9 cellular contexts compared by ENCODE assay signal in genomic region chr15:90097475-90097874, GRCh38. TPM values are rescaled to one million over a fixed set of nuclear protein-coding genes. Genes with fewer than 3 reads are reported as not detected.
A peak's percentile ranks its signal among the peaks of the same experiment; 100 is the strongest.
DNase-seq lines count a peak whose midpoint lies in the region; ATAC-seq, FAIRE-seq and TF ChIP-seq lines count a peak whose summit lies in the region.
"Had no signal": no experiment of that assay in that cellular context is flagged by ENCODE, and none has a peak within 500 bp of the region (broad histone marks: within the 10 kb centered on the region; RNA-seq: fewer than 3 reads in every experiment).

No MANE protein-coding gene starts in this region.

- DNase-seq in CD4-positive, CD25-positive, alpha-beta regulatory T cell, result peak; percentile 41 to 95 (median 82)
- DNase-seq in Karpas-422 (peak; percentile 92), NCI-H2171 treated with DMSO at 0.1 percent for 48 hours (lab: John Stamatoyannopoulos, UW) (no peak), midbrain (lab: John Stamatoyannopoulos, UW) (no peak), urothelium cell line (ENCODE audit: low spot score) (no peak)
- DNase-seq in activated T-helper 9 cell treated with anti-CD3 and anti-CD28 coated beads, Interleukin-2, amount 50 U/mL, for 16 hours (ENCODE audit: low read depth), result peak; percentile 37

- H3K4me3 Mint-ChIP-seq in CD4-positive, CD25-positive, alpha-beta regulatory T cell, result peak overlapping the region; percentile 53 to 80 (median 78)

- no peaks in the 10 kb centered on the region for H3K36me3 Mint-ChIP-seq in CD4-positive, CD25-positive, alpha-beta regulatory T cell

- no peak for TF ChIP-seq CTCF in neutrophil (IDR thresholded peaks at IDR 0.05)

- ATAC-seq in CD4-positive, CD25-positive, alpha-beta regulatory T cell (ENCODE audit: low read depth in 2 of 2), result peak; percentile 75 to 76
- ATAC-seq in GM21390 (IDR thresholded peaks at IDR 0.05; ENCODE audit: unreplicated experiment), result peak; percentile 57

- H3K27ac Mint-ChIP-seq in CD4-positive, CD25-positive, alpha-beta regulatory T cell, result peak overlapping the region; percentile 96 to 99 (median 98)

- peaks cover 52% of the 10 kb centered on the region for H3K79me2 ChIP-seq in Karpas-422 (ENCODE audit: low read length)

- H3K9me2 ChIP-seq in Karpas-422 (replicated peaks; ENCODE audit: insufficient read depth, low read length), result no peaks in the 10 kb centered on the region

- peaks cover 66% of the 10 kb centered on the region for H3K4me1 ChIP-seq in CD4-positive, CD25-positive, alpha-beta regulatory T cell (ENCODE audit: control insufficient read depth, insufficient read depth, low read length, poor library complexity, severe bottlenecking)
- peaks cover 68% of the 10 kb centered on the region for H3K4me1 ChIP-seq in Karpas-422 (ENCODE audit: low read length)
- H3K4me1 ChIP-seq in neutrophil (ENCODE audit: control insufficient read depth in 1 of 2, insufficient read depth in 1 of 2, low read depth in 1 of 2, low read length in 1 of 2), result peaks cover 28 to 29% of the 10 kb centered on the region in 2 experiments

- H3K36me3 ChIP-seq in CD4-positive, CD25-positive, alpha-beta regulatory T cell (ENCODE audit: control insufficient read depth, insufficient read depth, low read length), result no peaks in the 10 kb centered on the region
- H3K36me3 ChIP-seq in Karpas-422 (ENCODE audit: insufficient read depth, low read length) (no peaks in the 10 kb centered on the region), neutrophil (no peaks in the 10 kb centered on the region)

- peak overlapping the region; percentile 89 for H3K9ac ChIP-seq in Karpas-422 (ENCODE audit: low read length)

- no peaks in the 10 kb centered on the region for H3K9me3 ChIP-seq in CD4-positive, CD25-positive, alpha-beta regulatory T cell (ENCODE audit: control insufficient read depth in 2 of 2, low read length in 2 of 2)
- H3K9me3 ChIP-seq in Karpas-422 (ENCODE audit: low read length) (no peaks in the 10 kb centered on the region), neutrophil (no peaks in the 10 kb centered on the region)

- peak overlapping the region; percentile 89 for H3K4me2 ChIP-seq in Karpas-422 (ENCODE audit: low read depth, low read length, poor library complexity, severe bottlenecking)

- H3K27me3 ChIP-seq in CD4-positive, CD25-positive, alpha-beta regulatory T cell (ENCODE audit: control insufficient read depth, insufficient read depth, low read length), result no peaks in the 10 kb centered on the region
- H3K27me3 ChIP-seq in Karpas-422 (ENCODE audit: low read length) (no peaks in the 10 kb centered on the region), neutrophil (no peaks in the 10 kb centered on the region)

- H2AFZ ChIP-seq in Karpas-422 (ENCODE audit: low read length), result no peak overlapping the region

- peaks cover 0 to 1% (median 0%) of the 10 kb centered on the region in 7 donors for H3K9me3 Mint-ChIP-seq in CD4-positive, CD25-positive, alpha-beta regulatory T cell

- no peaks in the 10 kb centered on the region for H3K27me3 Mint-ChIP-seq in CD4-positive, CD25-positive, alpha-beta regulatory T cell

- peaks cover 11 to 81% (median 52%) of the 10 kb centered on the region in 4 donors for H3K4me1 Mint-ChIP-seq in CD4-positive, CD25-positive, alpha-beta regulatory T cell

- no peak for FAIRE-seq in urothelium cell line (lab: Jason Lieb, UNC)
- FAIRE-seq: endothelial cell of umbilical vein had no signal

- H4K20me1 ChIP-seq in Karpas-422 (ENCODE audit: insufficient read depth, low read depth, low read length), result no peaks in the 10 kb centered on the region

- peak overlapping the region; percentile 86 for H3K4me3 ChIP-seq in CD4-positive, CD25-positive, alpha-beta regulatory T cell (ENCODE audit: low read depth, low read length)
- H3K4me3 ChIP-seq in Karpas-422 (ENCODE audit: low read length) (peak overlapping the region; percentile 44), neutrophil (ENCODE audit: low read depth in 1 of 2, low read length in 1 of 2) (no peak overlapping the region)

- H3K27ac ChIP-seq in CD4-positive, CD25-positive, alpha-beta regulatory T cell (ENCODE audit: insufficient read depth, low read length, poor library complexity, severe bottlenecking), result peak overlapping the region; percentile 96
- H3K27ac ChIP-seq in Karpas-422 (ENCODE audit: low read length) (peak overlapping the region; percentile 97), neutrophil (peak overlapping the region; percentile 67)

RNA-seq across cellular contexts. Expression of gene IDH2, which starts 4.8 kb away (rescaled TPM):
- total RNA-seq in CD4-positive, CD25-positive, alpha-beta regulatory T cell, result 60.8 TPM
- polyA plus RNA-seq in CD4-positive, CD25-positive, alpha-beta regulatory T cell, result 100 to 1,000 TPM in 2 of 4 donors, 10 to 100 TPM in 2; 88.4 to 123 (median 97.1) TPM
- total RNA-seq in Karpas-422 (2014; rRNA removed; shearing (Covaris generic); ENCODE audit: low replicate concordance), result 93.4 and 156 TPM in 2 replicates

Comparison
In these comparisons a context has a peak if more than half of its experiments do, and no peak if none do; other contexts are left out.
1. DNase-seq: peak in CD4-positive, CD25-positive, alpha-beta regulatory T cell (3 of 3), Karpas-422 (single experiment) and activated T-helper 9 cell treated with anti-CD3 and anti-CD28 coated beads, Interleukin-2, amount 50 U/mL, for 16 hours (single experiment); none in NCI-H2171 treated with DMSO at 0.1 percent for 48 hours (single experiment), midbrain (single experiment) and urothelium cell line (single experiment).
2. H3K4me3 ChIP-seq: peak in CD4-positive, CD25-positive, alpha-beta regulatory T cell (single experiment) and Karpas-422 (single experiment); none in neutrophil (0 of 2).
3. Peak in every context shown above with its lines, with median percentiles within 50 percentile points of each other: H3K27ac ChIP-seq.